In genomic region chr16:17743158-17743557, GRCh38 we compare ENCODE assay signal across 19 cellular contexts.
"Had no signal": no experiment of that assay in that cellular context is flagged by ENCODE, and none has a peak within 500 bp of the region (broad histone marks: within the 10 kb centered on the region; RNA-seq: fewer than 3 reads in every experiment).

No MANE protein-coding gene starts in this region.

- H3K27me3 ChIP-seq: tibial nerve, upper lobe of left lung had no signal

- DNase-seq: dorsolateral prefrontal cortex; effector CD4-positive, alpha-beta T cell; foreskin keratinocyte; hypothalamus; left ventricle myocardium superior; lower lobe of right lung; naive thymus-derived CD8-positive, alpha-beta T cell; occipital lobe; pancreas; spleen; stimulated activated naive B cell treated with anti-CD40 and anti-IgM and Interleukin-4, amounts not matched to agents 10 μg/mL and 1 μg/mL and 100 μg/mL, for 72 hours had no signal

- H3K36me3 ChIP-seq: lower lobe of right lung, pancreas, spleen, thoracic aorta, tibial nerve, upper lobe of left lung had no signal

- H3K4me1 Mint-ChIP-seq: naive thymus-derived CD8-positive, alpha-beta T cell; stimulated activated naive B cell treated with anti-CD40 and anti-IgM and Interleukin-4, amounts not matched to agents 10 μg/mL and 1 μg/mL and 100 μg/mL, for 72 hours had no signal

- H3K36me3 Mint-ChIP-seq: naive thymus-derived CD8-positive, alpha-beta T cell; stimulated activated naive B cell treated with anti-CD40 and anti-IgM and Interleukin-4, amounts not matched to agents 10 μg/mL and 1 μg/mL and 100 μg/mL, for 72 hours had no signal

- H3K9me3 ChIP-seq: lower lobe of right lung, pancreas, spleen, thoracic aorta, tibial nerve, upper lobe of left lung had no signal

- H3K27ac ChIP-seq: dorsolateral prefrontal cortex, epithelial cell of prostate, foreskin keratinocyte, lower lobe of right lung, pancreas, skin epidermis, spleen, thoracic aorta, tibial nerve, upper lobe of left lung had no signal

- H3K4me1 ChIP-seq: foreskin keratinocyte, lower lobe of right lung, pancreas, spleen, tibial nerve, upper lobe of left lung had no signal

- H3K4me3 ChIP-seq: dorsolateral prefrontal cortex, lower lobe of right lung, pancreas, skin epidermis, spleen, thoracic aorta, tibial nerve, upper lobe of left lung had no signal

- H3K4me3 Mint-ChIP-seq: endodermal cell; naive thymus-derived CD8-positive, alpha-beta T cell; stimulated activated naive B cell treated with anti-CD40 and anti-IgM and Interleukin-4, amounts not matched to agents 10 μg/mL and 1 μg/mL and 100 μg/mL, for 72 hours; stimulated activated naive CD8-positive, alpha-beta T cell treated with anti-CD3 and anti-CD28 coated beads, Interleukin-15, Interleukin-2, amounts not matched to agents 100 ng/mL and 50 ng/mL, for 24 hours had no signal

- H3K27ac Mint-ChIP-seq: endodermal cell; naive thymus-derived CD8-positive, alpha-beta T cell; stimulated activated naive B cell treated with anti-CD40 and anti-IgM and Interleukin-4, amounts not matched to agents 10 μg/mL and 1 μg/mL and 100 μg/mL, for 72 hours; stimulated activated naive CD8-positive, alpha-beta T cell treated with anti-CD3 and anti-CD28 coated beads, Interleukin-15, Interleukin-2, amounts not matched to agents 100 ng/mL and 50 ng/mL, for 24 hours had no signal

- H3K9me3 Mint-ChIP-seq: endodermal cell; stimulated activated naive CD8-positive, alpha-beta T cell treated with anti-CD3 and anti-CD28 coated beads, Interleukin-15, Interleukin-2, amounts not matched to agents 100 ng/mL and 50 ng/mL, for 24 hours had no signal

- H3K27me3 Mint-ChIP-seq: stimulated activated naive CD8-positive, alpha-beta T cell treated with anti-CD3 and anti-CD28 coated beads, Interleukin-15, Interleukin-2, amounts not matched to agents 100 ng/mL and 50 ng/mL, for 24 hours had no signal

- ATAC-seq: esophagus mucosa; foreskin keratinocyte; left ventricle myocardium superior; lower lobe of right lung; naive thymus-derived CD8-positive, alpha-beta T cell; pancreas; stimulated activated naive B cell treated with anti-CD40 and anti-IgM and Interleukin-4, amounts not matched to agents 10 μg/mL and 1 μg/mL and 100 μg/mL, for 72 hours had no signal
